In genomic region chr3:186571644-186572013, GRCh38 we compare ENCODE assay signal across 8 cellular contexts. TPM values are rescaled to one million over a fixed set of nuclear protein-coding genes. Genes with fewer than 3 reads are reported as not detected.
DNase-seq lines count a peak whose midpoint lies in the region; ATAC-seq lines count a peak whose summit lies in the region.

No MANE protein-coding gene starts in this region.

- no peak for DNase-seq in T-helper 2 cell treated with Interferon-gamma antibody and Interleukin-4, amounts not matched to agents 5 μg/mL and 100 μg/mL, for 36 hours (ENCODE audit: low spot score)
- DNase-seq in T-helper 2 cell (no peak), T-cell (no peak), germinal center (ENCODE audit: low spot score) (peak; percentile 18), DMS79 (lab: John Stamatoyannopoulos, UW) (no peak), SKM-1 (lab: John Stamatoyannopoulos, UW; ENCODE audit: unreplicated experiment) (no peak)

- peaks cover 40% of the 10 kb centered on the region for H3K36me3 Mint-ChIP-seq in T-helper 2 cell treated with Interferon-gamma antibody and Interleukin-4, amounts not matched to agents 5 μg/mL and 100 μg/mL, for 36 hours (ENCODE audit: low read depth)
- peaks cover 33% of the 10 kb centered on the region for H3K36me3 Mint-ChIP-seq in T-cell
- no peaks in the 10 kb centered on the region for H3K36me3 Mint-ChIP-seq in stimulated activated memory B cell treated with anti-CD40 and anti-IgM and Interleukin-4, amounts not matched to agents 10 μg/mL and 1 μg/mL and 100 μg/mL, for 72 hours

- peak overlapping the region; percentile 100 for H3K27ac Mint-ChIP-seq in T-helper 2 cell treated with Interferon-gamma antibody and Interleukin-4, amounts not matched to agents 5 μg/mL and 100 μg/mL, for 36 hours
- H3K27ac Mint-ChIP-seq in T-cell, result peak overlapping the region; percentile 72 to 98
- H3K27ac Mint-ChIP-seq in stimulated activated memory B cell treated with anti-CD40 and anti-IgM and Interleukin-4, amounts not matched to agents 10 μg/mL and 1 μg/mL and 100 μg/mL, for 72 hours, result peak overlapping the region; percentile 93

- no peaks in the 10 kb centered on the region for H3K9me3 Mint-ChIP-seq in T-helper 2 cell treated with Interferon-gamma antibody and Interleukin-4, amounts not matched to agents 5 μg/mL and 100 μg/mL, for 36 hours
- H3K9me3 Mint-ChIP-seq in T-cell, result no peaks in the 10 kb centered on the region
- no peaks in the 10 kb centered on the region for H3K9me3 Mint-ChIP-seq in stimulated activated memory B cell treated with anti-CD40 and anti-IgM and Interleukin-4, amounts not matched to agents 10 μg/mL and 1 μg/mL and 100 μg/mL, for 72 hours

- peaks cover 37% of the 10 kb centered on the region for H3K4me1 Mint-ChIP-seq in T-helper 2 cell treated with Interferon-gamma antibody and Interleukin-4, amounts not matched to agents 5 μg/mL and 100 μg/mL, for 36 hours (ENCODE audit: low read depth)
- peaks cover 51 to 62% (median 61%) of the 10 kb centered on the region in 3 donors for H3K4me1 Mint-ChIP-seq in T-cell
- H3K4me1 Mint-ChIP-seq in stimulated activated memory B cell treated with anti-CD40 and anti-IgM and Interleukin-4, amounts not matched to agents 10 μg/mL and 1 μg/mL and 100 μg/mL, for 72 hours, result peaks cover 48% of the 10 kb centered on the region

- CTCF ChIA-PET in T-cell (lab: Charles Lee), result interaction anchor here in 1 of 2 donors (1.4 to 2.8 kb wide), 3 partner anchors 31 to 628 kb away, joined by 5 to 42 read pairs (median 5); no protein-coding TSS in a partner anchor

- H3K27me3 Mint-ChIP-seq in T-helper 2 cell treated with Interferon-gamma antibody and Interleukin-4, amounts not matched to agents 5 μg/mL and 100 μg/mL, for 36 hours (ENCODE audit: low read depth), result no peaks in the 10 kb centered on the region
- no peaks in the 10 kb centered on the region for H3K27me3 Mint-ChIP-seq in T-cell
- H3K27me3 Mint-ChIP-seq in stimulated activated memory B cell treated with anti-CD40 and anti-IgM and Interleukin-4, amounts not matched to agents 10 μg/mL and 1 μg/mL and 100 μg/mL, for 72 hours, result no peaks in the 10 kb centered on the region

- peak overlapping the region; percentile 99 for H3K4me3 Mint-ChIP-seq in T-helper 2 cell treated with Interferon-gamma antibody and Interleukin-4, amounts not matched to agents 5 μg/mL and 100 μg/mL, for 36 hours
- peak overlapping the region; percentile 88 to 92 (median 90) for H3K4me3 Mint-ChIP-seq in T-cell
- H3K4me3 Mint-ChIP-seq in stimulated activated memory B cell treated with anti-CD40 and anti-IgM and Interleukin-4, amounts not matched to agents 10 μg/mL and 1 μg/mL and 100 μg/mL, for 72 hours, result peak overlapping the region; percentile 94

- POLR2A ChIA-PET in T-cell (lab: Charles Lee), result interaction anchor here in 1 of 2 donors (0.9 kb wide), 1 partner anchor 19 kb away, joined by 3 read pairs; no protein-coding TSS in a partner anchor

- no peak for ATAC-seq in T-cell (replicated peaks in 1 of 4)
- no peak for ATAC-seq in stimulated activated memory B cell treated with anti-CD40 and anti-IgM and Interleukin-4, amounts not matched to agents 10 μg/mL and 1 μg/mL and 100 μg/mL, for 72 hours
- no peak for ATAC-seq in GM19467 (IDR thresholded peaks at IDR 0.05; ENCODE audit: unreplicated experiment)

RNA-seq across cellular contexts. Expression of gene DNAJB11, which starts 1.1 kb away (rescaled TPM):
- total RNA-seq in T-cell, result 10 to 100 TPM; 28.7 to 65.4 (median 31.7) TPM

RNA-seq across cellular contexts. Expression of gene TBCCD1, which starts 4.5 kb away (rescaled TPM):
- total RNA-seq in T-cell, result 10 to 100 TPM; 16.1 to 17.4 (median 16.5) TPM

RNA-seq across cellular contexts. Expression of gene CRYGS, which starts 27.4 kb away (rescaled TPM):
- total RNA-seq in T-cell, result 10 to 100 TPM in 1 of 5 donors, 1 to 10 TPM in 4; 5.5 to 10.4 (median 7.8) TPM

RNA-seq across cellular contexts. Expression of gene AHSG, which starts 41.2 kb away (rescaled TPM):
- 1 to 10 TPM in 3 of 5 donors, not detected in 2; 1.8 to 1.9 (median 1.9) TPM for total RNA-seq in T-cell
